ENCODE assay signal across 14 cellular contexts in the genomic region with DNA sequence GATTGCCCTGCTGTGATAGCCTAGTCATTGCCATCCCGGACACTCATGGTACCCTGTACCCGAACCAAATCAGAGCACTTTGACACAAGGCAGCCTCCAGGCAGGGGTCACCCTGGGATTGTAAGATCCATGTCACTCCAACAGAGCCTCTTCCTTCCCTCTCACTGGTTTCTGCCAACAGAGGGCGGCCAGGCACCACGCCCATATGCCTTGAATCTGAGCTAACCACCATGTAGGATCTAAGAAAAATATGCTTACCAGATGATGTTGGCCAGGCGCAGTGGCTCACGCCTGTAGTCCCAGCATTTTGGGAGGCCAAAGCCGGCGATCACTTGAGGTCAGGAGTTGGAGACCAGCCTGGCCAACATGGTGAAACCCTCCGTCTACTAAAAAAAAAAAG.
DNase-seq lines count a peak whose midpoint lies in the region; ATAC-seq, FAIRE-seq and TF ChIP-seq lines count a peak whose summit lies in the region.
"Had no signal": no experiment of that assay in that cellular context is flagged by ENCODE, and none has a peak within 500 bp of the region (broad histone marks: within the 10 kb centered on the region; RNA-seq: fewer than 3 reads in every experiment).

No MANE protein-coding gene starts in this region.

- H3K27me3 ChIP-seq in brain microvascular endothelial cell (replicated peaks) = no peaks in the 10 kb centered on the region
- no peaks in the 10 kb centered on the region for H3K27me3 ChIP-seq in small intestine (ENCODE audit: control insufficient read depth in 2 of 2, insufficient read depth in 2 of 2, low read length in 2 of 2)
- H3K27me3 ChIP-seq: BLaER1 treated with 17β-estradiol and CSF1 and Interleukin-3, amounts not matched to agents 10 nM and 100 nM; pancreas had no signal

- DNase-seq in Right ventricle myocardium superior = peak; percentile 49
- no peak for DNase-seq in cardiac septum (ENCODE audit: low spot score)
- peak; percentile 31 for DNase-seq in LHCN-M2 (ENCODE audit: low read depth)
- no peak for DNase-seq in brain microvascular endothelial cell
- peak; percentile 48 for DNase-seq in small intestine
- DNase-seq in GM13976 (ENCODE audit: low spot score) = no peak
- no peak for DNase-seq in NCI-H1092 treated with DMSO at 0.1 percent for 48 hours (lab: John Stamatoyannopoulos, UW)
- DNase-seq in SIG-M5 (lab: John Stamatoyannopoulos, UW) = no peak
- DNase-seq: effector CD8-positive, alpha-beta T cell; IMR-90; NCI-H2081; pancreas; T-helper 9 cell had no signal

- intact Hi-C loops in Right ventricle myocardium superior (cut with DNase I) (no loop called here), cardiac septum (cut with DNase I) (no loop called here)

- 77 to 91% (median 84%) methylated on average over 8 to 9 of the region's 9 CpGs for WGBS in small intestine, 3 donors

- no peak overlapping the region for H3K4me3 ChIP-seq in brain microvascular endothelial cell (ENCODE audit: low read depth, low read length)
- no peak overlapping the region for H3K4me3 ChIP-seq in small intestine (ENCODE audit: low read depth in 1 of 2, low read length in 2 of 2)
- H3K4me3 ChIP-seq: BLaER1 treated with 17β-estradiol and CSF1 and Interleukin-3, amounts not matched to agents 10 nM and 100 nM; pancreas had no signal

- H3K36me3 ChIP-seq in brain microvascular endothelial cell (replicated peaks) (no peaks in the 10 kb centered on the region), small intestine (ENCODE audit: control insufficient read depth in 2 of 2, insufficient read depth in 2 of 2, low read length in 2 of 2) (no peaks in the 10 kb centered on the region)
- H3K36me3 ChIP-seq: BLaER1 treated with 17β-estradiol and CSF1 and Interleukin-3, amounts not matched to agents 10 nM and 100 nM; pancreas had no signal

- ATAC-seq in Right ventricle myocardium superior (ENCODE audit: poor library complexity) = no peak
- ATAC-seq: pancreas had no signal

- in situ Hi-C loops in brain microvascular endothelial cell (cut with HindIII; ENCODE audit: low pct_ligation_motif_present, low sequenced_read_pairs) (no loop called here), GM13976 (cut with MboI; ENCODE audit: low sequenced_read_pairs, unreplicated experiment) (no loop called here)

- FAIRE-seq in small intestine (lab: Jason Lieb, UNC) = no peak
- FAIRE-seq: pancreas had no signal

- H3K4me1 ChIP-seq in small intestine (ENCODE audit: control insufficient read depth in 2 of 2, insufficient read depth in 1 of 2, low read depth in 1 of 2, low read length in 1 of 2) = no peaks in the 10 kb centered on the region
- H3K4me1 ChIP-seq: pancreas had no signal

- no peaks in the 10 kb centered on the region for H3K9me3 ChIP-seq in small intestine (ENCODE audit: control insufficient read depth, low read depth)
- H3K9me3 ChIP-seq: pancreas had no signal

- H3K27ac ChIP-seq in brain microvascular endothelial cell (no peak overlapping the region), small intestine (ENCODE audit: low read depth in 1 of 2, low read length in 1 of 2) (no peak overlapping the region)
- H3K27ac ChIP-seq: BLaER1 treated with 17β-estradiol and CSF1 and Interleukin-3, amounts not matched to agents 10 nM and 100 nM; pancreas had no signal

- TF ChIP-seq CTCF in brain microvascular endothelial cell (IDR thresholded peaks at IDR 0.05; ENCODE audit: low read depth, low read length, missing control alignments) (peak; percentile 37), GM13976 (IDR thresholded peaks at IDR 0.05; ENCODE audit: borderline replicate concordance, control extremely low read depth, extremely low read depth, insufficient read depth, missing control alignments) (no peak)

Comparison
In these comparisons a context has a peak if more than half of its experiments do, and no peak if none do; other contexts are left out.
1. DNase-seq: peak in Right ventricle myocardium superior (single experiment), LHCN-M2 (single experiment) and small intestine (single experiment); none in cardiac septum (single experiment), brain microvascular endothelial cell (single experiment), GM13976 (single experiment), NCI-H1092 treated with DMSO at 0.1 percent for 48 hours (single experiment) and SIG-M5 (single experiment).